ENCODE assay signal across 1 cellular context in the genomic region with DNA sequence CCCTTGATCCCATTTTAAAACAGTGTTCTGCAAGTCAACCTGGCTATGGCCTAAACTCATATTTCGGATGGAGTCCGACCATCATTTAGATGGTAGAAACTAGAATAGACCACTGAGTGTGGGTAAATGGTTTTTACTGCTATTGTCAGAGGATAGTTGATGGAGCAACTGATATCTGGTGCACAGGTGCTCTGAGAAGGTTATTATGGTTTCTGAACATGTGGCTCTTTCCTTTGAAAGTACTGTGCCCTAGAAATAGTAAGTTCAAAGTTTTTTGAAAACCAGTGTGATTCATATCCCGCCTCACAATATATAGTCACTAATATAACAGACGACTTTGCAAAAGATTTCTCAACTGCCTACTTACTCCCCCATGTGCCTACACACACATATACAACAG.
TF ChIP-seq lines count a peak whose summit lies in the region.

No MANE protein-coding gene starts in this region.

TF ChIP-seq in SK-N-SH treated with all-trans-retinoic acid at 6 μM for 48 hours, 23 proteins besides CTCF, POLR2A, EP300 and RAD21 (continued from another document):
- TF ChIP-seq, protein P1, sequence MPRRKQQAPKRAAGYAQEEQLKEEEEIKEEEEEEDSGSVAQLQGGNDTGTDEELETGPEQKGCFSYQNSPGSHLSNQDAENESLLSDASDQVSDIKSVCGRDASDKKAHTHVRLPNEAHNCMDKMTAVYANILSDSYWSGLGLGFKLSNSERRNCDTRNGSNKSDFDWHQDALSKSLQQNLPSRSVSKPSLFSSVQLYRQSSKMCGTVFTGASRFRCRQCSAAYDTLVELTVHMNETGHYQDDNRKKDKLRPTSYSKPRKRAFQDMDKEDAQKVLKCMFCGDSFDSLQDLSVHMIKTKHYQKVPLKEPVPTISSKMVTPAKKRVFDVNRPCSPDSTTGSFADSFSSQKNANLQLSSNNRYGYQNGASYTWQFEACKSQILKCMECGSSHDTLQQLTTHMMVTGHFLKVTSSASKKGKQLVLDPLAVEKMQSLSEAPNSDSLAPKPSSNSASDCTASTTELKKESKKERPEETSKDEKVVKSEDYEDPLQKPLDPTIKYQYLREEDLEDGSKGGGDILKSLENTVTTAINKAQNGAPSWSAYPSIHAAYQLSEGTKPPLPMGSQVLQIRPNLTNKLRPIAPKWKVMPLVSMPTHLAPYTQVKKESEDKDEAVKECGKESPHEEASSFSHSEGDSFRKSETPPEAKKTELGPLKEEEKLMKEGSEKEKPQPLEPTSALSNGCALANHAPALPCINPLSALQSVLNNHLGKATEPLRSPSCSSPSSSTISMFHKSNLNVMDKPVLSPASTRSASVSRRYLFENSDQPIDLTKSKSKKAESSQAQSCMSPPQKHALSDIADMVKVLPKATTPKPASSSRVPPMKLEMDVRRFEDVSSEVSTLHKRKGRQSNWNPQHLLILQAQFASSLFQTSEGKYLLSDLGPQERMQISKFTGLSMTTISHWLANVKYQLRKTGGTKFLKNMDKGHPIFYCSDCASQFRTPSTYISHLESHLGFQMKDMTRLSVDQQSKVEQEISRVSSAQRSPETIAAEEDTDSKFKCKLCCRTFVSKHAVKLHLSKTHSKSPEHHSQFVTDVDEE (CRISPR knock-in tag; IDR thresholded peaks at IDR 0.05): no peak
- TF ChIP-seq TCF4 (CRISPR knock-in tag; IDR thresholded peaks at IDR 0.05; ENCODE audit: borderline replicate concordance) (no peak), BACH2 (CRISPR knock-in tag; IDR thresholded peaks at IDR 0.05; ENCODE audit: borderline replicate concordance) (no peak), RARB (CRISPR knock-in tag; IDR thresholded peaks at IDR 0.05) (no peak), ZC3H10 (CRISPR knock-in tag; IDR thresholded peaks at IDR 0.05) (no peak), TOX (CRISPR knock-in tag; IDR thresholded peaks at IDR 0.05; ENCODE audit: borderline replicate concordance) (no peak)
- TF ChIP-seq, protein P2, sequence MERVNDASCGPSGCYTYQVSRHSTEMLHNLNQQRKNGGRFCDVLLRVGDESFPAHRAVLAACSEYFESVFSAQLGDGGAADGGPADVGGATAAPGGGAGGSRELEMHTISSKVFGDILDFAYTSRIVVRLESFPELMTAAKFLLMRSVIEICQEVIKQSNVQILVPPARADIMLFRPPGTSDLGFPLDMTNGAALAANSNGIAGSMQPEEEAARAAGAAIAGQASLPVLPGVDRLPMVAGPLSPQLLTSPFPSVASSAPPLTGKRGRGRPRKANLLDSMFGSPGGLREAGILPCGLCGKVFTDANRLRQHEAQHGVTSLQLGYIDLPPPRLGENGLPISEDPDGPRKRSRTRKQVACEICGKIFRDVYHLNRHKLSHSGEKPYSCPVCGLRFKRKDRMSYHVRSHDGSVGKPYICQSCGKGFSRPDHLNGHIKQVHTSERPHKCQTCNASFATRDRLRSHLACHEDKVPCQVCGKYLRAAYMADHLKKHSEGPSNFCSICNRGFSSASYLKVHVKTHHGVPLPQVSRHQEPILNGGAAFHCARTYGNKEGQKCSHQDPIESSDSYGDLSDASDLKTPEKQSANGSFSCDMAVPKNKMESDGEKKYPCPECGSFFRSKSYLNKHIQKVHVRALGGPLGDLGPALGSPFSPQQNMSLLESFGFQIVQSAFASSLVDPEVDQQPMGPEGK (CRISPR knock-in tag; IDR thresholded peaks at IDR 0.05; ENCODE audit: borderline replicate concordance): no peak
- TF ChIP-seq, protein P3, sequence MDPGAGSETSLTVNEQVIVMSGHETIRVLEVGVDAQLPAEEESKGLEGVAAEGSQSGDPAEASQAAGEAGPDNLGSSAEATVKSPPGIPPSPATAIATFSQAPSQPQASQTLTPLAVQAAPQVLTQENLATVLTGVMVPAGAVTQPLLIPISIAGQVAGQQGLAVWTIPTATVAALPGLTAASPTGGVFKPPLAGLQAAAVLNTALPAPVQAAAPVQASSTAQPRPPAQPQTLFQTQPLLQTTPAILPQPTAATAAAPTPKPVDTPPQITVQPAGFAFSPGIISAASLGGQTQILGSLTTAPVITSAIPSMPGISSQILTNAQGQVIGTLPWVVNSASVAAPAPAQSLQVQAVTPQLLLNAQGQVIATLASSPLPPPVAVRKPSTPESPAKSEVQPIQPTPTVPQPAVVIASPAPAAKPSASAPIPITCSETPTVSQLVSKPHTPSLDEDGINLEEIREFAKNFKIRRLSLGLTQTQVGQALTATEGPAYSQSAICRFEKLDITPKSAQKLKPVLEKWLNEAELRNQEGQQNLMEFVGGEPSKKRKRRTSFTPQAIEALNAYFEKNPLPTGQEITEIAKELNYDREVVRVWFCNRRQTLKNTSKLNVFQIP (CRISPR knock-in tag; IDR thresholded peaks at IDR 0.05; ENCODE audit: borderline replicate concordance, low read depth): no peak
TF ChIP-seq in SK-N-SH treated with all-trans-retinoic acid at 6 μM for 48 hours: peak in this region for 0.
